In the genomic region with DNA sequence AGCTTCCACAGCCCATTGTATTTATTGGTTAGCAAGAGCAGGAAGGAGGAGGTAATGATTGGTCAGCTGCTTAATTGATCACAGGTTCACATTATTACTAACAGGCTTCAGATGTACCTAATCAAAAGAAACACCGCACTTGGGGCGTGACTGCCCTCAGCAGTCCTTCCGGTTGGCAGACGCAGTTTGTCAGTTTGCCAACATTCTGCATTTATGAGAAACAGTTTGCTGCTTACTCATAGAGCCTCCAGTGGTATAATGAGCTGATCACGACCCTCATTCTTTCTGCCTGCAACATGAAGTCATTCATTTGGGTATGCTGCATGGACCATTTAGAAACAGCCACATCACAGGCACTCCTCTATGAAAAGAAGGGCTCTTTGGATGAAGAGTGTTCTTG, we compare ENCODE assay signal across 17 cellular contexts. TPM values are rescaled to one million over a fixed set of nuclear protein-coding genes. Genes with fewer than 3 reads are reported as not detected.
DNase-seq lines count a peak whose midpoint lies in the region; ATAC-seq, FAIRE-seq and TF ChIP-seq lines count a peak whose summit lies in the region.
"Had no signal": no experiment of that assay in that cellular context is flagged by ENCODE, and none has a peak within 500 bp of the region (broad histone marks: within the 10 kb centered on the region; RNA-seq: fewer than 3 reads in every experiment).

No MANE protein-coding gene starts in this region.

- BruUV-seq in HepG2 (replicated peaks; lab: Mats Ljungman, UMichigan): no TSS peak

- no peaks in the 10 kb centered on the region for H4K20me1 ChIP-seq in HepG2 (ENCODE audit: insufficient read depth, low read length)

- no peak overlapping the region for H3K27ac ChIP-seq in prostate gland
- H3K27ac ChIP-seq in HepG2 (ENCODE audit: extremely low read length, insufficient read depth, low read length): no peak overlapping the region
- no peak overlapping the region for H3K27ac ChIP-seq in endodermal cell (ENCODE audit: low read depth, low read length)
- H3K27ac ChIP-seq: 22Rv1, RWPE1, thyroid gland had no signal

- H3K9me3 ChIP-seq in prostate gland: no peaks in the 10 kb centered on the region
- H3K9me3 ChIP-seq in HepG2 (ENCODE audit: low read length): no peaks in the 10 kb centered on the region
- H3K9me3 ChIP-seq in endodermal cell (ENCODE audit: control insufficient read depth, low read length): no peaks in the 10 kb centered on the region
- H3K9me3 ChIP-seq: Caco-2, thyroid gland had no signal

- no peak overlapping the region for H3K4me2 ChIP-seq in HepG2 (ENCODE audit: low read depth, low read length)

- in situ Hi-C loops in astrocyte of the spinal cord (cut with HindIII; ENCODE audit: low sequenced_read_pairs): no loop called here
- in situ Hi-C loops in HepG2 (cut with HindIII; ENCODE audit: extremely low pct_ligation_motif_present, low pct_unique_long_range_greater_than_20kb): no loop called here

- no peak overlapping the region for H3K27ac Mint-ChIP-seq in endodermal cell
- H3K27ac Mint-ChIP-seq: activated naive CD4-positive, alpha-beta T cell treated with anti-CD3 and anti-CD28 coated beads, Interleukin-2, amount 50 U/mL, for 72 hours; mesothelial cell of epicardium had no signal

- H3K4me3 ChIP-seq in astrocyte of the spinal cord (ENCODE audit: low read depth, low read length) (no peak overlapping the region), prostate gland (no peak overlapping the region), HepG2 (replicated peaks in 1 of 3; ENCODE audit: insufficient read depth in 1 of 3, low read depth in 2 of 3, low read length in 3 of 3) (no peak overlapping the region), endodermal cell (ENCODE audit: low read length) (no peak overlapping the region)
- H3K4me3 ChIP-seq: thyroid gland had no signal

- TF ChIP-seq RAD21 in HepG2 (CRISPR knock-in tag; IDR thresholded peaks at IDR 0.05): no peak

- TF ChIP-seq CTCF in astrocyte of the spinal cord (IDR thresholded peaks at IDR 0.05; ENCODE audit: low read depth, low read length): no peak
- TF ChIP-seq CTCF in prostate gland (IDR thresholded peaks at IDR 0.05): no peak
- TF ChIP-seq CTCF in HepG2 (CRISPR knock-in tag; IDR thresholded peaks at IDR 0.05): no peak
- TF ChIP-seq CTCF in endodermal cell (conservative IDR thresholded peaks at IDR 0.05): no peak

- no peaks in the 10 kb centered on the region for H3K4me1 Mint-ChIP-seq in endodermal cell
- H3K4me1 Mint-ChIP-seq: mesothelial cell of epicardium had no signal

- TF ChIP-seq POLR2A in prostate gland (IDR thresholded peaks at IDR 0.05) (no peak), HepG2 (IDR thresholded peaks at IDR 0.05; ENCODE audit: insufficient read depth in 1 of 2, low read depth in 2 of 2, low read length in 2 of 2) (no peak)

- H3K27me3 ChIP-seq in prostate gland (replicated peaks; ENCODE audit: insufficient read depth): no peaks in the 10 kb centered on the region
- H3K27me3 ChIP-seq in HepG2 (ENCODE audit: control insufficient read depth in 1 of 2, insufficient read depth in 2 of 2, low read length in 2 of 2): peaks cover 0 to 1% of the 10 kb centered on the region in 2 experiments; a peak in 1 of 5 replicates
- no peaks in the 10 kb centered on the region for H3K27me3 ChIP-seq in endodermal cell (ENCODE audit: control insufficient read depth, insufficient read depth, low read length, poor library complexity, severe bottlenecking)
- H3K27me3 ChIP-seq: thyroid gland had no signal

- H3K79me2 ChIP-seq in HepG2 (ENCODE audit: insufficient read depth, low read length): no peaks in the 10 kb centered on the region

- peak; percentile 3 for DNase-seq in NCI-H1092 treated with DMSO at 0.1 percent for 48 hours (lab: John Stamatoyannopoulos, UW)
- no peak for DNase-seq in NCI-H1092 (lab: John Stamatoyannopoulos, UW)
- peak; percentile 46 for DNase-seq in NCI-H2029 (lab: John Stamatoyannopoulos, UW)
- DNase-seq in astrocyte of the spinal cord (ENCODE audit: low read depth, low spot score): peak; percentile 27
- DNase-seq in prostate gland (ENCODE audit: low spot score): peak; percentile 33
- no peak for DNase-seq in cortex of kidney (lab: John Stamatoyannopoulos, UW)
- DNase-seq in HepG2 (ENCODE audit: low spot score): no peak
- no peak for DNase-seq in endodermal cell
- DNase-seq: Caco-2, Kasumi-1, thyroid gland had no signal

- no peak overlapping the region for H3K4me3 Mint-ChIP-seq in endodermal cell
- H3K4me3 Mint-ChIP-seq: mesothelial cell of epicardium had no signal

- WGBS in prostate gland: 29% methylated on average over 5 of the region's 5 CpGs
- 83% methylated on average over 5 of the region's 5 CpGs for WGBS in HepG2 (ENCODE audit: low lambda C conversion rate)
- 92 to 94% methylated on average over 5 of the region's 5 CpGs for WGBS in endodermal cell (ENCODE audit: insufficient coverage in 1 of 2, insufficient read length in 1 of 2), 2 experiments

- no peaks in the 10 kb centered on the region for H3K36me3 ChIP-seq in prostate gland
- H3K36me3 ChIP-seq in HepG2 (replicated peaks in 1 of 2; ENCODE audit: control insufficient read depth in 1 of 2, insufficient read depth in 2 of 2, low read length in 2 of 2): no peaks in the 10 kb centered on the region
- no peaks in the 10 kb centered on the region for H3K36me3 ChIP-seq in endodermal cell (ENCODE audit: control insufficient read depth, insufficient read depth, low read length)
- H3K36me3 ChIP-seq: thyroid gland had no signal

- H3K9ac ChIP-seq in HepG2 (ENCODE audit: insufficient read depth, low read depth, low read length) (no peak overlapping the region), endodermal cell (ENCODE audit: extremely low read depth, low read length, poor library complexity, severe bottlenecking) (no peak overlapping the region)

- TF ChIP-seq EP300 in HepG2 (IDR thresholded peaks at IDR 0.05; ENCODE audit: low read depth in 2 of 2, low read length in 2 of 2) (no peak), HepG2 (CRISPR knock-in tag; IDR thresholded peaks at IDR 0.05; ENCODE audit: borderline replicate concordance) (no peak)

- H3K27me3 Mint-ChIP-seq in endodermal cell (ENCODE audit: insufficient read depth): peaks cover 8% of the 10 kb centered on the region

- FAIRE-seq in HepG2 (lab: Jason Lieb, UNC): no peak
- FAIRE-seq: colon, TTC549 had no signal

- no peak for ATAC-seq in HepG2
- ATAC-seq: activated naive CD4-positive, alpha-beta T cell treated with anti-CD3 and anti-CD28 coated beads, Interleukin-2, amount 50 U/mL, for 72 hours had no signal

- H3K4me1 ChIP-seq in prostate gland (replicated peaks): no peaks in the 10 kb centered on the region
- peaks cover 7% of the 10 kb centered on the region; the same call in 1 of the 2 replicates for H3K4me1 ChIP-seq in HepG2 (ENCODE audit: insufficient read depth, low read length)
- no peaks in the 10 kb centered on the region for H3K4me1 ChIP-seq in endodermal cell (ENCODE audit: control insufficient read depth, insufficient read depth, low read length)
- H3K4me1 ChIP-seq: thyroid gland had no signal

- CTCF ChIA-PET in HepG2 (lab: Yijun Ruan, JAX; ENCODE audit: low intra/inter-chr PET ratio, low total read pairs): no interaction called here

- H2AFZ ChIP-seq in HepG2 (ENCODE audit: low read length): no peak overlapping the region

- no peaks in the 10 kb centered on the region for H3K36me3 Mint-ChIP-seq in endodermal cell (ENCODE audit: low read depth)
- H3K36me3 Mint-ChIP-seq: activated naive CD4-positive, alpha-beta T cell treated with anti-CD3 and anti-CD28 coated beads, Interleukin-2, amount 50 U/mL, for 72 hours; mesothelial cell of epicardium had no signal

- intact Hi-C loops in prostate gland (cut with DNase I) (no loop called here), HepG2 (cut with micrococcal nuclease; ENCODE audit: unreplicated experiment) (no loop called here)

- POLR2A ChIA-PET in HepG2 (lab: Yijun Ruan, JAX): no interaction called here

- no peaks in the 10 kb centered on the region for H3K9me3 Mint-ChIP-seq in endodermal cell
- H3K9me3 Mint-ChIP-seq: activated naive CD4-positive, alpha-beta T cell treated with anti-CD3 and anti-CD28 coated beads, Interleukin-2, amount 50 U/mL, for 72 hours had no signal

TF ChIP-seq in HepG2, 621 proteins besides CTCF, POLR2A, EP300 and RAD21 (continues in another document):
- no peak for TF ChIP-seq ZZZ3 (CRISPR knock-in tag; IDR thresholded peaks at IDR 0.05; ENCODE audit: borderline replicate concordance)

RNA-seq across cellular contexts. Expression of gene PPM1H, which starts 42.5 kb away (rescaled TPM):
- total RNA-seq in prostate gland (10 to 100 TPM; 27.0 to 46.9 TPM), HepG2 (2016; rRNA removed; fragmentation: Illumina TruSeq; extraction: Trizol) (38.1 and 42.0 TPM in 2 replicates), endodermal cell (10 to 100 TPM; 46.4 to 74.4 TPM)
- 3.3 and 5.2 TPM in 2 replicates for total RNA-seq in HepG2 (2016; cell fraction: cytosol; rRNA removed; fragmentation: Illumina TruSeq; extraction: Trizol; ENCODE audit: low read depth)
- total RNA-seq in HepG2 (2016; cell fraction: insoluble cytoplasmic fraction; rRNA removed; fragmentation: Illumina TruSeq; extraction: Trizol): 35.2 and 37.3 TPM in 2 replicates
- 19.9 and 22.6 TPM in 2 replicates for total RNA-seq in HepG2 (2016; cell fraction: membrane; rRNA removed; fragmentation: Illumina TruSeq; extraction: Trizol)
- 29.6 and 34.5 TPM in 2 replicates for total RNA-seq in HepG2 (2016; cell fraction: nucleus; rRNA removed; fragmentation: Illumina TruSeq; extraction: Trizol)
- polyA plus RNA-seq in HepG2 (2011; rRNA removed): 16.9 and 29.1 TPM in 2 replicates
- polyA plus RNA-seq in HepG2 (2011; cell fraction: cytosol; rRNA removed): 19.3 and 19.9 TPM in 2 replicates
- polyA plus RNA-seq in HepG2 (2011; cell fraction: nucleus; rRNA removed): 19.8 and 26.0 TPM in 2 replicates
- 9.9 and 26.1 TPM in 2 replicates for polyA plus RNA-seq in HepG2 (2012)
- 1.6 and 1.8 TPM in 2 replicates for polyA plus RNA-seq in HepG2 (2016; cell fraction: cytosol; fragmentation: Illumina TruSeq; extraction: Trizol; ENCODE audit: low read depth)
- polyA plus RNA-seq in HepG2 (2016; cell fraction: insoluble cytoplasmic fraction; fragmentation: Illumina TruSeq; extraction: Trizol; ENCODE audit: low read depth): 32.1 and 32.9 TPM in 2 replicates
- polyA plus RNA-seq in HepG2 (2016; cell fraction: membrane; fragmentation: Illumina TruSeq; extraction: Trizol; ENCODE audit: low read depth): 8.9 and 10.6 TPM in 2 replicates
- 24.8 and 26.5 TPM in 2 replicates for polyA plus RNA-seq in HepG2 (2016; cell fraction: nucleus; fragmentation: Illumina TruSeq; extraction: Trizol; ENCODE audit: insufficient read depth, low read depth)
- polyA minus RNA-seq in HepG2 (2011; rRNA and poly(A)+ RNA removed; ENCODE audit: low replicate concordance): 8.3 and 68.0 TPM in 2 replicates
- 32.6 and 42.5 TPM in 2 replicates for polyA minus RNA-seq in HepG2 (2011; cell fraction: cytosol; rRNA and poly(A)+ RNA removed)
- 39.3 and 42.1 TPM in 2 replicates for polyA minus RNA-seq in HepG2 (2011; cell fraction: nucleus; rRNA and poly(A)+ RNA removed)
- polyA plus RNA-seq in endodermal cell (2013, experiment 1 of 2): 5.9 TPM
- 5.6 TPM for polyA plus RNA-seq in endodermal cell (2013, experiment 2 of 2)

Comparison
In these comparisons a context has a peak if more than half of its experiments do, and no peak if none do; other contexts are left out.
1. DNase-seq: peak in NCI-H1092 treated with DMSO at 0.1 percent for 48 hours (single experiment), NCI-H2029 (single experiment), astrocyte of the spinal cord (single experiment) and prostate gland (single experiment); none in NCI-H1092 (single experiment), cortex of kidney (single experiment), HepG2 (single experiment) and endodermal cell (single experiment).